ENCODE assay signal across 10 cellular contexts in the genomic region with DNA sequence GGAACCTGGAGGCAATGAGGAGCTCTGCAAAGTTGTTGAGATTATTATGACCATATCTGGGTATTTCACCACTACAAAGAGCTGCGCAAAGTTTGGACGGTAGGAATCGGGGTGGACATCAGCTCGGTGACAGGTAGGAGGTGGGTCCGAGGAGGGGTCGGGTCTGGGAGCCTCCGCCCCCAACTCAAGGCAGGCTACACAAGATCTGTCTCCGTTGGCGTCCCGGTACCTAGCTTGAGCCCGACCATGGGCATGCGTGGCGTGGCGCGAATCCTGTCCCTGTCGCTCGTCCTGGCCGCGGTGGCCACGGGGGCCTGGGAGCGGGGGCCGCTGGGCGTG. TPM values are rescaled to one million over a fixed set of nuclear protein-coding genes. Genes with fewer than 3 reads are reported as not detected.
DNase-seq lines count a peak whose midpoint lies in the region; ATAC-seq and TF ChIP-seq lines count a peak whose summit lies in the region.
"Had no signal": no experiment of that assay in that cellular context is flagged by ENCODE, and none has a peak within 500 bp of the region (broad histone marks: within the 10 kb centered on the region; RNA-seq: fewer than 3 reads in every experiment).

No MANE protein-coding gene starts in this region.

- WGBS in heart left ventricle, 4 donors: 5 to 36% (median 13%) methylated on average over 4 to 23 of the region's 23 CpGs

- H3K4me1 Mint-ChIP-seq in dendritic cell treated with granulocyte-macrophage colony-stimulating factor and Interleukin-4, amounts not matched to agents 40 ng/mL and 50 ng/mL, for 4 days (ENCODE audit: low read depth): peaks cover 20% of the 10 kb centered on the region
- peaks cover 14% of the 10 kb centered on the region for H3K4me1 Mint-ChIP-seq in nephron

- no peaks in the 10 kb centered on the region for H3K36me3 Mint-ChIP-seq in dendritic cell treated with granulocyte-macrophage colony-stimulating factor and Interleukin-4, amounts not matched to agents 40 ng/mL and 50 ng/mL, for 4 days (ENCODE audit: low read depth)
- peaks cover 3% of the 10 kb centered on the region for H3K36me3 Mint-ChIP-seq in nephron (ENCODE audit: low read depth)

- H3K27me3 Mint-ChIP-seq in dendritic cell treated with granulocyte-macrophage colony-stimulating factor and Interleukin-4, amounts not matched to agents 40 ng/mL and 50 ng/mL, for 4 days: peaks cover 78% of the 10 kb centered on the region
- peaks cover 95% of the 10 kb centered on the region for H3K27me3 Mint-ChIP-seq in nephron (ENCODE audit: low read depth)

- TF ChIP-seq POLR2A in heart left ventricle (IDR thresholded peaks at IDR 0.05): no peak

- H3K27me3 ChIP-seq in heart left ventricle: peaks cover 16 to 67% (median 43%) of the 10 kb centered on the region in 9 donors
- H3K27me3 ChIP-seq in right atrium auricular region: peaks cover 8 to 11% of the 10 kb centered on the region in 2 donors
- H3K27me3 ChIP-seq in upper lobe of right lung: peaks cover 54% of the 10 kb centered on the region
- H3K27me3 ChIP-seq in tibial artery: peaks cover 0 to 37% of the 10 kb centered on the region in 2 donors

- H3K4me3 ChIP-seq in heart left ventricle: peak overlapping the region; percentile 6 to 47 (median 36)
- peak overlapping the region in 1 of 2 donors; percentile 43 for H3K4me3 ChIP-seq in right atrium auricular region
- peak overlapping the region; percentile 37 for H3K4me3 ChIP-seq in upper lobe of right lung
- peak overlapping the region in 1 of 2 donors; percentile 36 for H3K4me3 ChIP-seq in tibial artery

- no peak for ATAC-seq in heart left ventricle
- ATAC-seq in upper lobe of right lung: peak; percentile 11
- ATAC-seq: gastroesophageal sphincter had no signal

- intact Hi-C loops in heart left ventricle (cut with DNase I): no loop called here
- intact Hi-C loops in dendritic cell treated with granulocyte-macrophage colony-stimulating factor and Interleukin-4, amounts not matched to agents 40 ng/mL and 50 ng/mL, for 4 days (cut with micrococcal nuclease): no loop called here
- intact Hi-C loops in upper lobe of right lung (cut with DNase I): no loop called here
- intact Hi-C loops in tibial artery (cut with DNase I; ENCODE audit: low total_unique reads): no loop called here

- no peaks in the 10 kb centered on the region for H3K9me3 Mint-ChIP-seq in dendritic cell treated with granulocyte-macrophage colony-stimulating factor and Interleukin-4, amounts not matched to agents 40 ng/mL and 50 ng/mL, for 4 days
- H3K9me3 Mint-ChIP-seq in nephron: peaks cover 8% of the 10 kb centered on the region

- peaks cover 4 to 18% (median 13%) of the 10 kb centered on the region in 12 donors for H3K4me1 ChIP-seq in heart left ventricle
- peaks cover 0 to 16% of the 10 kb centered on the region in 2 donors for H3K4me1 ChIP-seq in right atrium auricular region
- peaks cover 16% of the 10 kb centered on the region for H3K4me1 ChIP-seq in upper lobe of right lung
- peaks cover 0 to 19% (median 17%) of the 10 kb centered on the region in 4 donors for H3K4me1 ChIP-seq in tibial artery
- H3K4me1 ChIP-seq: BE2C had no signal

- H3K27ac ChIP-seq in heart left ventricle: no peak overlapping the region
- H3K27ac ChIP-seq in right atrium auricular region: no peak overlapping the region
- no peak overlapping the region for H3K27ac ChIP-seq in upper lobe of right lung
- no peak overlapping the region for H3K27ac ChIP-seq in tibial artery
- H3K27ac ChIP-seq: gastroesophageal sphincter had no signal

- peak overlapping the region; percentile 63 for H3K4me3 Mint-ChIP-seq in dendritic cell treated with granulocyte-macrophage colony-stimulating factor and Interleukin-4, amounts not matched to agents 40 ng/mL and 50 ng/mL, for 4 days
- peak overlapping the region; percentile 62 to 74 (median 71) for H3K4me3 Mint-ChIP-seq in nephron

- no peak overlapping the region for H3K27ac Mint-ChIP-seq in dendritic cell treated with granulocyte-macrophage colony-stimulating factor and Interleukin-4, amounts not matched to agents 40 ng/mL and 50 ng/mL, for 4 days
- H3K27ac Mint-ChIP-seq in nephron: no peak overlapping the region

- DNase-seq in heart left ventricle (no peak), right atrium auricular region (ENCODE audit: low spot score) (no peak), upper lobe of right lung (no peak), tibial artery (no peak), C1 segment of cervical spinal cord (lab: John Stamatoyannopoulos, UW) (no peak), NCI-H2196 (lab: John Stamatoyannopoulos, UW; ENCODE audit: unreplicated experiment) (no peak)
- DNase-seq: BE2C had no signal

- H3K9me3 ChIP-seq in heart left ventricle (no peaks in the 10 kb centered on the region), right atrium auricular region (no peaks in the 10 kb centered on the region), upper lobe of right lung (no peaks in the 10 kb centered on the region), tibial artery (no peaks in the 10 kb centered on the region)
- H3K9me3 ChIP-seq: BE2C, gastroesophageal sphincter had no signal

- TF ChIP-seq CTCF in heart left ventricle (IDR thresholded peaks at IDR 0.05) (no peak), right atrium auricular region (IDR thresholded peaks at IDR 0.05) (no peak), nephron (IDR thresholded peaks at IDR 0.05; ENCODE audit: unreplicated experiment in 3 of 3) (no peak), upper lobe of right lung (IDR thresholded peaks at IDR 0.05) (no peak), tibial artery (IDR thresholded peaks at IDR 0.05) (no peak)

- H3K36me3 ChIP-seq in heart left ventricle (no peaks in the 10 kb centered on the region), right atrium auricular region (no peaks in the 10 kb centered on the region), upper lobe of right lung (no peaks in the 10 kb centered on the region), tibial artery (no peaks in the 10 kb centered on the region)
- H3K36me3 ChIP-seq: BE2C, gastroesophageal sphincter had no signal

RNA-seq across cellular contexts. Expression of a gene that starts 40.2 kb away (rescaled TPM):
- total RNA-seq in heart left ventricle (10 to 100 TPM; 18.2 to 55.8 (median 26.8) TPM), right atrium auricular region (10 to 100 TPM; 20.7 to 33.6 TPM), upper lobe of right lung (54.4 TPM)
- 10 to 100 TPM in 1 of 2 donors, 1 to 10 TPM in 1; 6.4 to 16.2 TPM for polyA plus RNA-seq in heart left ventricle
